In genomic region chr11:71622561-71622960, GRCh38 we compare ENCODE assay signal across 16 cellular contexts. TPM values are rescaled to one million over a fixed set of nuclear protein-coding genes. Genes with fewer than 3 reads are reported as not detected.
"Had no signal": no experiment of that assay in that cellular context is flagged by ENCODE, and none has a peak within 500 bp of the region (broad histone marks: within the 10 kb centered on the region; RNA-seq: fewer than 3 reads in every experiment).

No MANE protein-coding gene starts in this region.

RNA-seq across cellular contexts. Expression of gene KRTAP5-11, which starts 39.9 kb away (rescaled TPM):
- total RNA-seq: activated CD4-positive, alpha-beta memory T cell treated with anti-CD3 and anti-CD28 coated beads, Interleukin-2, amount 10 ng/mL, durations not matched to agents 7 days and 5 days; activated CD4-positive, alpha-beta T cell treated with anti-CD3 and anti-CD28 coated beads for 36 hours; activated CD4-positive, alpha-beta T cell treated with anti-CD3 and anti-CD28 coated beads, Interleukin-2, amount 10 ng/mL, durations not matched to agents 7 days and 5 days; activated CD8-positive, alpha-beta memory T cell treated with anti-CD3 and anti-CD28 coated beads, Interleukin-2, amount 10 ng/mL, durations not matched to agents 7 days and 5 days; activated CD8-positive, alpha-beta T cell treated with anti-CD3 and anti-CD28 coated beads, Interleukin-2, amount 10 ng/mL, durations not matched to agents 7 days and 5 days; activated naive CD8-positive, alpha-beta T cell treated with anti-CD3 and anti-CD28 coated beads, Interleukin-2, amount 10 ng/mL, durations not matched to agents 7 days and 5 days; activated T-helper 2 cell treated with anti-CD3 and anti-CD28 coated beads, Interferon-gamma antibody, Interleukin-2, Interleukin-4, amounts not matched to agents 10 μg/mL and 5 μg/mL and 100 μg/mL, durations not matched to agents 14 hours and 24 hours and 36 hours; ascending aorta; bronchial epithelial cell; cardiac muscle cell; T-cell; T-helper 1 cell treated with Interleukin-12 subunit alpha and Interleukin-12 subunit beta and Interleukin-4 antibody, amounts not matched to agents 30 ng/mL and 1 ng/mL, for 36 hours; T-helper 17 cell; T-helper 2 cell treated with Interferon-gamma antibody and Interleukin-4, amounts not matched to agents 100 ng/mL and 5 ng/mL, for 36 hours; WTC11 had no signal
- polyA plus RNA-seq: adipose tissue, cardiac muscle cell had no signal

RNA-seq across cellular contexts. Expression of gene KRTAP5-10, which starts 57.2 kb away (rescaled TPM):
- total RNA-seq: activated CD4-positive, alpha-beta T cell treated with anti-CD3 and anti-CD28 coated beads for 36 hours; activated CD4-positive, alpha-beta T cell treated with anti-CD3 and anti-CD28 coated beads, Interleukin-2, amount 10 ng/mL, durations not matched to agents 7 days and 5 days; activated CD8-positive, alpha-beta memory T cell treated with anti-CD3 and anti-CD28 coated beads, Interleukin-2, amount 10 ng/mL, durations not matched to agents 7 days and 5 days; activated CD8-positive, alpha-beta T cell treated with anti-CD3 and anti-CD28 coated beads, Interleukin-2, amount 10 ng/mL, durations not matched to agents 7 days and 5 days; activated naive CD8-positive, alpha-beta T cell treated with anti-CD3 and anti-CD28 coated beads, Interleukin-2, amount 10 ng/mL, durations not matched to agents 7 days and 5 days; activated T-helper 2 cell treated with anti-CD3 and anti-CD28 coated beads, Interferon-gamma antibody, Interleukin-2, Interleukin-4, amounts not matched to agents 10 μg/mL and 5 μg/mL and 100 μg/mL, durations not matched to agents 14 hours and 24 hours and 36 hours; ascending aorta; bronchial epithelial cell; cardiac muscle cell; T-cell; T-helper 1 cell treated with Interleukin-12 subunit alpha and Interleukin-12 subunit beta and Interleukin-4 antibody, amounts not matched to agents 30 ng/mL and 1 ng/mL, for 36 hours; T-helper 17 cell; T-helper 2 cell treated with Interferon-gamma antibody and Interleukin-4, amounts not matched to agents 100 ng/mL and 5 ng/mL, for 36 hours; WTC11 had no signal
- polyA plus RNA-seq: adipose tissue had no signal
